In the genomic region with DNA sequence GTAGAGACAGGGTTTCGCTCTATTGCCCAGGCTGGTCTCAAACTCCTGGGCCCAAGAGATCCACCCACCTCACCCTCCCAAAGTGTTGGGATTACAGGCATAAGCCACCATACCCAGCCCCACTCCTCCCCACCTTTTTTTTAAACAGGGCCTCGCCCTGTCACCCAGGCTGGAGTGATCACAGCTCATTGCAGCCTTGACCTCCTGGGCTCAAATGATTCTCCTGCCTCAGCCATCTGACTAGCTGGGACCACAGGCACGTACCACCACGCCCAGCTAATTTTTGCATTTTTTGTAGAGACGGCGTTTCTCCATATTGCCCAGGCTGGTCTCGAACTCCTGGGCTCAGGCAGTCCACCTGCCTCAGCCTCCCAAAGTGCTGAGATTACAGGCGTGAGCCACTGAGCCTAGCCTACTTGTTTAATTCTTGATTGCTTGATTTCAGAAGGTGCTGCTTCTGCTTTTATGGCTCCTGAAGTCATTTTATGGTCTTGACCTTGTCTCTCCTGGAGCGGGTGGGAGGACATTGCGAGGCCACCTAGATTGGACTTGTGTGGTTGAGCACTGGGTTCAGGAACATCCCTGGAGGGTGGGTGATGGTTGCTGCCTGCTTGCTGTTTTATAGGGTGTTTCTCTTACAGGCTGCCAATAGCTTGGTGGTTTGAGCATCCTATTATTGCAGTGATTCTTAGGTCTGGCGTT, we compare ENCODE assay signal across 25 cellular contexts.
DNase-seq lines count a peak whose midpoint lies in the region; ATAC-seq and TF ChIP-seq lines count a peak whose summit lies in the region.
"Had no signal": no experiment of that assay in that cellular context is flagged by ENCODE, and none has a peak within 500 bp of the region (broad histone marks: within the 10 kb centered on the region; RNA-seq: fewer than 3 reads in every experiment).

No MANE protein-coding gene starts in this region.

- ATAC-seq in stimulated activated memory B cell treated with anti-CD40 and anti-IgM and Interleukin-4, amounts not matched to agents 10 μg/mL and 1 μg/mL and 100 μg/mL, for 72 hours = no peak
- ATAC-seq: activated T-helper 17 cell treated with anti-CD3 and anti-CD28 coated beads, Interleukin-2, amount 50 U/mL, for 72 hours; effector memory CD8-positive, alpha-beta T cell; esophagus mucosa; HCT116 had no signal

- no peak overlapping the region for H3K4me3 Mint-ChIP-seq in activated naive CD4-positive, alpha-beta T cell treated with anti-CD3 and anti-CD28 coated beads, Interleukin-2, amount 50 U/mL, for 24 hours
- no peak overlapping the region for H3K4me3 Mint-ChIP-seq in activated T-helper 1 cell treated with anti-CD3 and anti-CD28 coated beads, Interleukin-12 subunit alpha, Interleukin-12 subunit beta, Interleukin-2, Interleukin-4 antibody, amounts not matched to agents 30 ng/mL and 10 ng/mL and 1 ng/mL, durations not matched to agents 14 hours and 24 hours and 36 hours
- peak overlapping the region; percentile 2 for H3K4me3 Mint-ChIP-seq in stimulated activated memory B cell treated with anti-CD40 and anti-IgM and Interleukin-4, amounts not matched to agents 10 μg/mL and 1 μg/mL and 100 μg/mL, for 72 hours
- H3K4me3 Mint-ChIP-seq: activated T-helper 17 cell treated with anti-CD3 and anti-CD28 coated beads, Interleukin-2, amount 50 U/mL, for 72 hours; effector memory CD8-positive, alpha-beta T cell had no signal

- intact Hi-C loops in activated T-helper 1 cell treated with anti-CD3 and anti-CD28 coated beads, Interleukin-12 subunit alpha, Interleukin-12 subunit beta, Interleukin-2, Interleukin-4 antibody, amounts not matched to agents 30 ng/mL and 10 ng/mL and 1 ng/mL, durations not matched to agents 14 hours and 24 hours and 36 hours (cut with micrococcal nuclease) = no loop called here

- DNase-seq in activated naive CD4-positive, alpha-beta T cell treated with anti-CD3 and anti-CD28 coated beads, Interleukin-2, amount 50 U/mL, for 16 hours = no peak
- DNase-seq in HL-60 (ENCODE audit: low read depth in 1 of 2, low spot score in 1 of 2) (no peak), H7 (no peak), NCI-H1417 (lab: John Stamatoyannopoulos, UW) (no peak)
- DNase-seq in activated T-helper 1 cell treated with anti-CD3 and anti-CD28 coated beads, Interleukin-12 subunit alpha, Interleukin-12 subunit beta, Interleukin-2, Interleukin-4 antibody, amounts not matched to agents 30 ng/mL and 10 ng/mL and 1 ng/mL, durations not matched to agents 14 hours and 24 hours and 36 hours (ENCODE audit: low spot score) = no peak
- DNase-seq in stimulated activated CD8-positive, alpha-beta memory T cell treated with anti-CD3 and anti-CD28 coated beads, Interleukin-4, amount 100 ng/mL, for 48 hours = no peak
- DNase-seq: activated CD4-positive, alpha-beta T cell treated with anti-CD3 and anti-CD28 coated beads for 4 hours; effector memory CD8-positive, alpha-beta T cell; foreskin melanocyte; left ventricle myocardium superior; NCI-H1092 treated with DMSO at 0.1 percent for 48 hours; NCI-H2081; NCI-H345; NCI-H82; small intestine; stomach; T-cell; transverse colon had no signal

- H3K4me1 Mint-ChIP-seq in activated naive CD4-positive, alpha-beta T cell treated with anti-CD3 and anti-CD28 coated beads, Interleukin-2, amount 50 U/mL, for 24 hours = peaks cover 63% of the 10 kb centered on the region
- peaks cover 40% of the 10 kb centered on the region for H3K4me1 Mint-ChIP-seq in activated T-helper 1 cell treated with anti-CD3 and anti-CD28 coated beads, Interleukin-12 subunit alpha, Interleukin-12 subunit beta, Interleukin-2, Interleukin-4 antibody, amounts not matched to agents 30 ng/mL and 10 ng/mL and 1 ng/mL, durations not matched to agents 14 hours and 24 hours and 36 hours (ENCODE audit: low read depth)
- H3K4me1 Mint-ChIP-seq in stimulated activated memory B cell treated with anti-CD40 and anti-IgM and Interleukin-4, amounts not matched to agents 10 μg/mL and 1 μg/mL and 100 μg/mL, for 72 hours = peaks cover 74% of the 10 kb centered on the region

- H3K36me3 Mint-ChIP-seq in activated naive CD4-positive, alpha-beta T cell treated with anti-CD3 and anti-CD28 coated beads, Interleukin-2, amount 50 U/mL, for 24 hours = peaks cover 3% of the 10 kb centered on the region
- H3K36me3 Mint-ChIP-seq in activated T-helper 1 cell treated with anti-CD3 and anti-CD28 coated beads, Interleukin-12 subunit alpha, Interleukin-12 subunit beta, Interleukin-2, Interleukin-4 antibody, amounts not matched to agents 30 ng/mL and 10 ng/mL and 1 ng/mL, durations not matched to agents 14 hours and 24 hours and 36 hours (ENCODE audit: low read depth) = no peaks in the 10 kb centered on the region
- H3K36me3 Mint-ChIP-seq in stimulated activated memory B cell treated with anti-CD40 and anti-IgM and Interleukin-4, amounts not matched to agents 10 μg/mL and 1 μg/mL and 100 μg/mL, for 72 hours = peaks cover 7% of the 10 kb centered on the region

- no peaks in the 10 kb centered on the region for H3K27me3 ChIP-seq in HL-60 (ENCODE audit: insufficient read depth, poor library complexity, severe bottlenecking)
- H3K27me3 ChIP-seq in H7 (ENCODE audit: control insufficient read depth, insufficient read depth, low read length) = no peaks in the 10 kb centered on the region
- H3K27me3 ChIP-seq: hepatocyte, stomach, transverse colon had no signal

- H3K27ac Mint-ChIP-seq in activated naive CD4-positive, alpha-beta T cell treated with anti-CD3 and anti-CD28 coated beads, Interleukin-2, amount 50 U/mL, for 24 hours = peak overlapping the region; percentile 55
- peak overlapping the region; percentile 48 for H3K27ac Mint-ChIP-seq in activated T-helper 1 cell treated with anti-CD3 and anti-CD28 coated beads, Interleukin-12 subunit alpha, Interleukin-12 subunit beta, Interleukin-2, Interleukin-4 antibody, amounts not matched to agents 30 ng/mL and 10 ng/mL and 1 ng/mL, durations not matched to agents 14 hours and 24 hours and 36 hours
- peak overlapping the region; percentile 99 for H3K27ac Mint-ChIP-seq in stimulated activated memory B cell treated with anti-CD40 and anti-IgM and Interleukin-4, amounts not matched to agents 10 μg/mL and 1 μg/mL and 100 μg/mL, for 72 hours
- H3K27ac Mint-ChIP-seq: activated T-helper 17 cell treated with anti-CD3 and anti-CD28 coated beads, Interleukin-2, amount 50 U/mL, for 72 hours; T-cell had no signal

- H3K36me3 ChIP-seq in H7 (replicated peaks; ENCODE audit: control insufficient read depth, insufficient read depth, low read length) = no peaks in the 10 kb centered on the region
- H3K36me3 ChIP-seq: stomach, transverse colon had no signal

- H3K27me3 Mint-ChIP-seq in activated naive CD4-positive, alpha-beta T cell treated with anti-CD3 and anti-CD28 coated beads, Interleukin-2, amount 50 U/mL, for 24 hours = no peaks in the 10 kb centered on the region
- H3K27me3 Mint-ChIP-seq in activated T-helper 1 cell treated with anti-CD3 and anti-CD28 coated beads, Interleukin-12 subunit alpha, Interleukin-12 subunit beta, Interleukin-2, Interleukin-4 antibody, amounts not matched to agents 30 ng/mL and 10 ng/mL and 1 ng/mL, durations not matched to agents 14 hours and 24 hours and 36 hours (ENCODE audit: insufficient read depth) = no peaks in the 10 kb centered on the region
- H3K27me3 Mint-ChIP-seq in stimulated activated memory B cell treated with anti-CD40 and anti-IgM and Interleukin-4, amounts not matched to agents 10 μg/mL and 1 μg/mL and 100 μg/mL, for 72 hours = no peaks in the 10 kb centered on the region
- H3K27me3 Mint-ChIP-seq: activated T-helper 17 cell treated with anti-CD3 and anti-CD28 coated beads, Interleukin-2, amount 50 U/mL, for 72 hours; effector memory CD8-positive, alpha-beta T cell; T-cell had no signal

- H3K9me3 Mint-ChIP-seq in activated naive CD4-positive, alpha-beta T cell treated with anti-CD3 and anti-CD28 coated beads, Interleukin-2, amount 50 U/mL, for 24 hours = no peaks in the 10 kb centered on the region
- H3K9me3 Mint-ChIP-seq in activated T-helper 1 cell treated with anti-CD3 and anti-CD28 coated beads, Interleukin-12 subunit alpha, Interleukin-12 subunit beta, Interleukin-2, Interleukin-4 antibody, amounts not matched to agents 30 ng/mL and 10 ng/mL and 1 ng/mL, durations not matched to agents 14 hours and 24 hours and 36 hours = no peaks in the 10 kb centered on the region
- H3K9me3 Mint-ChIP-seq in stimulated activated memory B cell treated with anti-CD40 and anti-IgM and Interleukin-4, amounts not matched to agents 10 μg/mL and 1 μg/mL and 100 μg/mL, for 72 hours = no peaks in the 10 kb centered on the region
- H3K9me3 Mint-ChIP-seq: activated T-helper 17 cell treated with anti-CD3 and anti-CD28 coated beads, Interleukin-2, amount 50 U/mL, for 72 hours; effector memory CD8-positive, alpha-beta T cell; T-cell had no signal

- no peak overlapping the region for H3K4me3 ChIP-seq in HL-60 (replicated peaks; ENCODE audit: insufficient read depth, low read length)
- H3K4me3 ChIP-seq in H7 (ENCODE audit: insufficient read depth, low read depth, low read length) = no peak overlapping the region
- H3K4me3 ChIP-seq: hepatocyte, stomach, transverse colon had no signal

- TF ChIP-seq CTCF in HL-60 (IDR thresholded peaks at IDR 0.05; ENCODE audit: insufficient read depth, low read length) = no peak

- H3K27ac ChIP-seq in HL-60 (replicated peaks) = peak overlapping the region; percentile 81
- H3K27ac ChIP-seq: hepatocyte, KMS-11 had no signal

Comparison
In these comparisons a context has a peak if more than half of its experiments do, and no peak if none do; other contexts are left out.
1. H3K27ac Mint-ChIP-seq: peak in every context shown above with its lines; median percentile 99 in stimulated activated memory B cell treated with anti-CD40 and anti-IgM and Interleukin-4, amounts not matched to agents 10 μg/mL and 1 μg/mL and 100 μg/mL, for 72 hours; 55 in activated naive CD4-positive, alpha-beta T cell treated with anti-CD3 and anti-CD28 coated beads, Interleukin-2, amount 50 U/mL, for 24 hours; 48 in activated T-helper 1 cell treated with anti-CD3 and anti-CD28 coated beads, Interleukin-12 subunit alpha, Interleukin-12 subunit beta, Interleukin-2, Interleukin-4 antibody, amounts not matched to agents 30 ng/mL and 10 ng/mL and 1 ng/mL, durations not matched to agents 14 hours and 24 hours and 36 hours.